8 cellular contexts compared by ENCODE assay signal in the genomic region with DNA sequence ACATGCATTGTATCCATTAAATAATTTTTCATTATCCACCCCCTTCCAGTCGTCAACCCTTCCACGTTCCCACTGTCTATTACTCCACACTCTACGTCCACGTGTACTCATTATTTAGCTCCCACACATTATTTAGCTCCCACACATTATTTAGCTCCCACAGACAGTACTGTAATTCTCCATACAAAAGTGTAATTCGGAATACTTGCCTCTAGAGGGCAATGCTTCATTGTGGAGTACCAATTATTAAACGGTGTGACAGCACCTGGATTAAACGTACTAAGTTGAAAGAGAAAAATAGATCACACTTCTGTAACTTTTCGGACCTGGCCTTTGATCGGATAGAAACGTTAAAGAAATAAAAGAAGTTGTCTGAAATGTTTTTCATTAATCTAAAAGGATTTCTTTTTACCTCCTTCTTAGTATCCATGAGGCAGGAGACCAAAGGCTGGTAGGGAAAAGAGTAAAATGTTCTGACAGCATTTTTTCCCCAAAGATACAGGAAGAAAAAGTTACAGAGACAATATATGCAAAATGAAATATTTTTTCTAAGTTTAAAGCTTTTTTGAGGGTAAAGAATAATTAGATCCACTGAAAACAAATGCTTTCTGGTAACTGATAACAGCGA.
DNase-seq lines count a peak whose midpoint lies in the region; ATAC-seq and TF ChIP-seq lines count a peak whose summit lies in the region.

No MANE protein-coding gene starts in this region.

- no peak overlapping the region for H3K4me3 ChIP-seq in HFF-Myc (replicated peaks; ENCODE audit: low read depth, low read length)
- no peak overlapping the region for H3K4me3 ChIP-seq in LNCaP clone FGC (ENCODE audit: low read depth, low read length)
- H3K4me3 ChIP-seq in aorta (ENCODE audit: low read length in 2 of 2) = no peak overlapping the region

- no peaks in the 10 kb centered on the region for H3K36me3 ChIP-seq in aorta (ENCODE audit: control insufficient read depth in 1 of 2, insufficient read depth in 2 of 2, low read length in 1 of 2)

- H3K27ac Mint-ChIP-seq in stimulated activated naive B cell treated with anti-CD40 and anti-IgM and Interleukin-4, amounts not matched to agents 10 μg/mL and 1 μg/mL and 100 μg/mL, for 72 hours = no peak overlapping the region

- no peaks in the 10 kb centered on the region for H3K36me3 Mint-ChIP-seq in stimulated activated naive B cell treated with anti-CD40 and anti-IgM and Interleukin-4, amounts not matched to agents 10 μg/mL and 1 μg/mL and 100 μg/mL, for 72 hours

- H3K9me3 ChIP-seq in aorta (ENCODE audit: control insufficient read depth, low read length) = no peaks in the 10 kb centered on the region

- no peak overlapping the region for H3K27ac ChIP-seq in aorta (ENCODE audit: low read depth in 1 of 2, low read length in 2 of 2)

- peak; percentile 71 to 86 for ATAC-seq in stimulated activated naive B cell treated with anti-CD40 and anti-IgM and Interleukin-4, amounts not matched to agents 10 μg/mL and 1 μg/mL and 100 μg/mL, for 72 hours (replicated peaks)
- no peak for ATAC-seq in aorta (ENCODE audit: low FRiP score)

- WGBS in aorta, 2 donors = 15% methylated on average over 11 of the region's 11 CpGs

- H3K4me1 Mint-ChIP-seq in stimulated activated naive B cell treated with anti-CD40 and anti-IgM and Interleukin-4, amounts not matched to agents 10 μg/mL and 1 μg/mL and 100 μg/mL, for 72 hours = no peaks in the 10 kb centered on the region

- no peaks in the 10 kb centered on the region for H3K27me3 Mint-ChIP-seq in stimulated activated naive B cell treated with anti-CD40 and anti-IgM and Interleukin-4, amounts not matched to agents 10 μg/mL and 1 μg/mL and 100 μg/mL, for 72 hours

- intact Hi-C loops in aorta (cut with DNase I) = no loop called here

- no peaks in the 10 kb centered on the region for H3K27me3 ChIP-seq in aorta (ENCODE audit: control insufficient read depth in 1 of 2, insufficient read depth in 2 of 2, low read length in 1 of 2)

- H3K4me3 Mint-ChIP-seq in stimulated activated naive B cell treated with anti-CD40 and anti-IgM and Interleukin-4, amounts not matched to agents 10 μg/mL and 1 μg/mL and 100 μg/mL, for 72 hours = no peak overlapping the region

- no peaks in the 10 kb centered on the region for H3K4me1 ChIP-seq in aorta (ENCODE audit: control insufficient read depth in 1 of 2, insufficient read depth in 2 of 2, low read length in 2 of 2)

- DNase-seq in ACHN (peak; percentile 39), HFF-Myc (ENCODE audit: extremely low read depth, low read depth) (peak; percentile 6), LNCaP clone FGC (ENCODE audit: low read depth) (peak; percentile 3), SKM-1 (lab: John Stamatoyannopoulos, UW; ENCODE audit: unreplicated experiment) (peak; percentile 28), germinal center (ENCODE audit: low spot score) (peak; percentile 10), aorta (no peak)
- DNase-seq in stimulated activated naive B cell treated with anti-CD40 and anti-IgM and Interleukin-4, amounts not matched to agents 10 μg/mL and 1 μg/mL and 100 μg/mL, for 72 hours = no peak

- in situ Hi-C loops in ACHN (cut with HindIII; ENCODE audit: low pct_ligation_motif_present, low pct_unique_long_range_greater_than_20kb, low sequenced_read_pairs) = no loop called here

- H3K9me3 Mint-ChIP-seq in stimulated activated naive B cell treated with anti-CD40 and anti-IgM and Interleukin-4, amounts not matched to agents 10 μg/mL and 1 μg/mL and 100 μg/mL, for 72 hours = no peaks in the 10 kb centered on the region

- TF ChIP-seq CTCF in GM12873 (IDR thresholded peaks at IDR 0.05; ENCODE audit: insufficient read depth, low read depth, low read length, missing control alignments) (peak; percentile 64), HFF-Myc (IDR thresholded peaks at IDR 0.05; ENCODE audit: low read depth, low read length, missing control alignments) (peak; percentile 49), LNCaP clone FGC (IDR thresholded peaks at IDR 0.05; ENCODE audit: control insufficient read depth, extremely low read depth, insufficient read depth) (peak; percentile 72)

Comparison
In these comparisons a context has a peak if more than half of its experiments do, and no peak if none do; other contexts are left out.
1. DNase-seq: peak in ACHN (single experiment), HFF-Myc (single experiment), LNCaP clone FGC (single experiment), SKM-1 (single experiment) and germinal center (single experiment); none in stimulated activated naive B cell treated with anti-CD40 and anti-IgM and Interleukin-4, amounts not matched to agents 10 μg/mL and 1 μg/mL and 100 μg/mL, for 72 hours (single experiment) and aorta (0 of 2).
2. Peak in every context shown above with its lines, with median percentiles within 50 percentile points of each other: CTCF ChIP-seq.